ENCODE assay signal across 22 cellular contexts in the genomic region with DNA sequence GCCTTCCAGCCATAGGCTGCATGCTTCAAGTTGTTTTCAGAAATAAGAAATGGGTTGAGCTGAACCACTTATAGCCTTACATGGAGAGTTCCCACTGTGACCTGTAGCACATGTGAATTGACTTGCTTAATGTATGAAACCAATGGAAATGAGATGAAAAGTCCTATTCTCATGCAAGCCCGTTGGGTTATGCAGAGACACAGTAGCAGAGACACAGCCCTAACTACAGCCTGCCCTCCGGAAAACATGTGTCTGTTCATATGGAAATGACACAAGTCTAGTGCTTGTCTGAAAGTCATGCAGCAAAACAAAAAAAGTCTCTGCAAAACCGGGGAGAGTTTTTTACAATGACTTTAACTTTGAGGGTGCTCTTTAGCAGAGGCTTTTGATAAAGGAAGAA. TPM values are rescaled to one million over a fixed set of nuclear protein-coding genes. Genes with fewer than 3 reads are reported as not detected.
"Had no signal": no experiment of that assay in that cellular context is flagged by ENCODE, and none has a peak within 500 bp of the region (broad histone marks: within the 10 kb centered on the region; RNA-seq: fewer than 3 reads in every experiment).

No MANE protein-coding gene starts in this region.

- H3K9me3 Mint-ChIP-seq: activated CD8-positive, alpha-beta T cell treated with anti-CD3 and anti-CD28 coated beads for 36 hours; activated naive CD8-positive, alpha-beta T cell treated with anti-CD3 and anti-CD28 coated beads for 36 hours; activated T-helper 17 cell treated with anti-CD3 and anti-CD28 coated beads, Interleukin-2, amount 50 U/mL, for 72 hours; dendritic cell treated with granulocyte-macrophage colony-stimulating factor and Interleukin-4, amounts not matched to agents 40 ng/mL and 50 ng/mL, for 4 days; natural killer cell; stimulated activated memory B cell treated with anti-CD40 and anti-IgM and Interleukin-4, amounts not matched to agents 10 μg/mL and 1 μg/mL and 100 μg/mL, for 72 hours had no signal

- H3K4me3 ChIP-seq: lung had no signal

- H3K27me3 ChIP-seq: cardiac muscle cell had no signal

- DNase-seq: activated CD4-positive, CD25-positive, alpha-beta regulatory T cell; activated naive CD4-positive, alpha-beta T cell; amniotic stem cell; effector CD8-positive, alpha-beta T cell had no signal

- FAIRE-seq: endothelial cell of umbilical vein, keratinocyte had no signal

- H3K36me3 Mint-ChIP-seq: activated naive CD8-positive, alpha-beta T cell treated with anti-CD3 and anti-CD28 coated beads for 36 hours; natural killer cell; stimulated activated memory B cell treated with anti-CD40 and anti-IgM and Interleukin-4, amounts not matched to agents 10 μg/mL and 1 μg/mL and 100 μg/mL, for 72 hours had no signal

- H3K4me3 Mint-ChIP-seq: activated naive CD8-positive, alpha-beta T cell treated with anti-CD3 and anti-CD28 coated beads for 36 hours had no signal

- H3K27ac Mint-ChIP-seq: activated CD8-positive, alpha-beta T cell treated with anti-CD3 and anti-CD28 coated beads for 36 hours; activated naive CD8-positive, alpha-beta T cell treated with anti-CD3 and anti-CD28 coated beads for 36 hours; activated T-helper 17 cell treated with anti-CD3 and anti-CD28 coated beads, Interleukin-2, amount 50 U/mL, for 72 hours; natural killer cell had no signal

- H3K27ac ChIP-seq: cardiac muscle cell, esophagus muscularis mucosa, spleen, upper lobe of right lung had no signal

- H3K36me3 ChIP-seq: cardiac muscle cell, esophagus muscularis mucosa, spleen, upper lobe of right lung had no signal

- H3K9me3 ChIP-seq: esophagus muscularis mucosa, spleen, upper lobe of right lung had no signal

RNA-seq across cellular contexts. Expression of a gene that starts 14.5 kb away (rescaled TPM):
- total RNA-seq: cardiac muscle cell, chondrocyte, endothelial cell of umbilical vein, esophagus muscularis mucosa, glomerular endothelial cell, left lobe of liver, lung, sciatic nerve, spleen, upper lobe of right lung had no signal
- polyA plus RNA-seq: cardiac muscle cell, endothelial cell of umbilical vein, keratinocyte, lung, spleen had no signal

RNA-seq across cellular contexts. Expression of a gene that starts 17.0 kb away (rescaled TPM):
- total RNA-seq: activated CD8-positive, alpha-beta T cell treated with anti-CD3 and anti-CD28 coated beads for 36 hours; activated naive CD8-positive, alpha-beta T cell treated with anti-CD3 and anti-CD28 coated beads for 36 hours; endothelial cell of umbilical vein; esophagus muscularis mucosa; glomerular endothelial cell; lung; sciatic nerve; spleen; upper lobe of right lung had no signal
- polyA plus RNA-seq: cardiac muscle cell, endothelial cell of umbilical vein, keratinocyte, lung, spleen, thymus had no signal
